32 cellular contexts compared by ENCODE assay signal in genomic region chr20:6845141-6845540, GRCh38.
"Had no signal": no experiment of that assay in that cellular context is flagged by ENCODE, and none has a peak within 500 bp of the region (broad histone marks: within the 10 kb centered on the region; RNA-seq: fewer than 3 reads in every experiment).

No MANE protein-coding gene starts in this region.

- H3K4me1 Mint-ChIP-seq: activated CD4-positive, alpha-beta T cell treated with anti-CD3 and anti-CD28 coated beads for 36 hours; activated CD4-positive, alpha-beta T cell treated with anti-CD3 and anti-CD28 coated beads, Interleukin-2, amount 10 ng/mL, durations not matched to agents 24 days and 14 days; activated CD8-positive, alpha-beta memory T cell treated with anti-CD3 and anti-CD28 coated beads, Interleukin-2, amount 10 ng/mL, durations not matched to agents 7 days and 5 days; activated naive CD4-positive, alpha-beta T cell treated with anti-CD3 and anti-CD28 coated beads, Interleukin-2, amount 50 U/mL, for 24 hours; activated naive CD8-positive, alpha-beta T cell treated with anti-CD3 and anti-CD28 coated beads for 36 hours; activated naive CD8-positive, alpha-beta T cell treated with anti-CD3 and anti-CD28 coated beads, Interleukin-2, amount 50 U/mL, for 24 hours had no signal

- H3K27me3 Mint-ChIP-seq: activated CD4-positive, alpha-beta memory T cell treated with anti-CD3 and anti-CD28 coated beads for 36 hours; activated CD4-positive, alpha-beta T cell treated with anti-CD3 and anti-CD28 coated beads for 36 hours; activated CD4-positive, alpha-beta T cell treated with anti-CD3 and anti-CD28 coated beads, Interleukin-2, amount 10 ng/mL, durations not matched to agents 24 days and 14 days; activated CD8-positive, alpha-beta memory T cell treated with anti-CD3 and anti-CD28 coated beads, Interleukin-2, amount 10 ng/mL, durations not matched to agents 7 days and 5 days; activated naive CD4-positive, alpha-beta T cell treated with anti-CD3 and anti-CD28 coated beads, Interleukin-2, amount 50 U/mL, for 24 hours; activated naive CD8-positive, alpha-beta T cell treated with anti-CD3 and anti-CD28 coated beads for 36 hours; activated naive CD8-positive, alpha-beta T cell treated with anti-CD3 and anti-CD28 coated beads, Interleukin-2, amount 50 U/mL, for 24 hours; effector memory CD8-positive, alpha-beta T cell had no signal

- H3K36me3 ChIP-seq: adrenal gland, esophagus squamous epithelium, gastroesophageal sphincter, heart right ventricle had no signal

- H3K9me3 ChIP-seq: adrenal gland, body of pancreas, esophagus squamous epithelium, gastroesophageal sphincter, heart right ventricle had no signal

- H3K36me3 Mint-ChIP-seq: activated CD4-positive, alpha-beta memory T cell treated with anti-CD3 and anti-CD28 coated beads for 36 hours; activated CD8-positive, alpha-beta memory T cell treated with anti-CD3 and anti-CD28 coated beads, Interleukin-2, amount 10 ng/mL, durations not matched to agents 7 days and 5 days; activated naive CD4-positive, alpha-beta T cell treated with anti-CD3 and anti-CD28 coated beads, Interleukin-2, amount 50 U/mL, for 24 hours; activated naive CD8-positive, alpha-beta T cell treated with anti-CD3 and anti-CD28 coated beads for 36 hours had no signal

- H3K4me1 ChIP-seq: adrenal gland, body of pancreas, esophagus squamous epithelium, gastroesophageal sphincter, heart right ventricle had no signal

- H3K9me3 Mint-ChIP-seq: activated CD4-positive, alpha-beta memory T cell treated with anti-CD3 and anti-CD28 coated beads for 36 hours; activated CD4-positive, alpha-beta T cell treated with anti-CD3 and anti-CD28 coated beads, Interleukin-2, amount 10 ng/mL, durations not matched to agents 24 days and 14 days; activated naive CD4-positive, alpha-beta T cell treated with anti-CD3 and anti-CD28 coated beads, Interleukin-2, amount 50 U/mL, for 24 hours; activated T-helper 1 cell treated with anti-CD3 and anti-CD28 coated beads, Interleukin-12 subunit alpha, Interleukin-12 subunit beta, Interleukin-2, Interleukin-4 antibody, amounts not matched to agents 30 ng/mL and 10 ng/mL and 1 ng/mL, durations not matched to agents 14 hours and 24 hours and 36 hours; activated T-helper 2 cell treated with anti-CD3 and anti-CD28 coated beads, Interferon-gamma antibody, Interleukin-2, Interleukin-4, amounts not matched to agents 10 μg/mL and 5 μg/mL and 100 μg/mL, durations not matched to agents 14 hours and 24 hours and 36 hours had no signal

- H3K4me3 Mint-ChIP-seq: activated CD4-positive, alpha-beta memory T cell treated with anti-CD3 and anti-CD28 coated beads for 36 hours; activated CD4-positive, alpha-beta T cell treated with anti-CD3 and anti-CD28 coated beads for 36 hours; activated CD4-positive, alpha-beta T cell treated with anti-CD3 and anti-CD28 coated beads, Interleukin-2, amount 10 ng/mL, durations not matched to agents 24 days and 14 days; activated CD8-positive, alpha-beta memory T cell treated with anti-CD3 and anti-CD28 coated beads, Interleukin-2, amount 10 ng/mL, durations not matched to agents 7 days and 5 days; activated CD8-positive, alpha-beta T cell treated with anti-CD3 and anti-CD28 coated beads, Interleukin-2, amount 10 ng/mL, durations not matched to agents 7 days and 5 days; activated naive CD4-positive, alpha-beta T cell treated with anti-CD3 and anti-CD28 coated beads for 36 hours; activated naive CD4-positive, alpha-beta T cell treated with anti-CD3 and anti-CD28 coated beads, Interleukin-2, amount 50 U/mL, for 24 hours; activated naive CD8-positive, alpha-beta T cell treated with anti-CD3 and anti-CD28 coated beads for 36 hours; activated naive CD8-positive, alpha-beta T cell treated with anti-CD3 and anti-CD28 coated beads, Interleukin-2, amount 50 U/mL, for 24 hours; activated T-helper 1 cell treated with anti-CD3 and anti-CD28 coated beads, Interleukin-12 subunit alpha, Interleukin-12 subunit beta, Interleukin-2, Interleukin-4 antibody, amounts not matched to agents 30 ng/mL and 10 ng/mL and 1 ng/mL, durations not matched to agents 14 hours and 24 hours and 36 hours; effector memory CD8-positive, alpha-beta T cell had no signal

- ATAC-seq: activated CD4-positive, alpha-beta T cell treated with anti-CD3 and anti-CD28 coated beads for 36 hours; activated CD8-positive, alpha-beta memory T cell treated with anti-CD3 and anti-CD28 coated beads, Interleukin-2, amount 10 ng/mL, durations not matched to agents 7 days and 5 days; activated CD8-positive, alpha-beta T cell treated with anti-CD3 and anti-CD28 coated beads, Interleukin-2, amount 10 ng/mL, durations not matched to agents 7 days and 5 days; activated naive CD8-positive, alpha-beta T cell treated with anti-CD3 and anti-CD28 coated beads, Interleukin-2, amount 50 U/mL, for 24 hours; body of pancreas; effector memory CD8-positive, alpha-beta T cell; gastroesophageal sphincter; heart right ventricle had no signal

- H3K27me3 ChIP-seq: body of pancreas had no signal

- H3K27ac ChIP-seq: adrenal gland, body of pancreas, epithelial cell of prostate, esophagus squamous epithelium, gastroesophageal sphincter, heart right ventricle had no signal

- H3K4me3 ChIP-seq: adrenal gland, body of pancreas, esophagus squamous epithelium, gastroesophageal sphincter, heart right ventricle had no signal

- DNase-seq: activated CD4-positive, alpha-beta memory T cell treated with anti-CD3 and anti-CD28 coated beads for 36 hours; activated CD4-positive, alpha-beta T cell treated with anti-CD3 and anti-CD28 coated beads for 36 hours; activated CD4-positive, alpha-beta T cell treated with anti-CD3 and anti-CD28 coated beads, Interleukin-2, amount 10 ng/mL, durations not matched to agents 24 days and 14 days; activated CD4-positive, CD25-positive, alpha-beta regulatory T cell; activated CD4-positive, CD25-positive, alpha-beta regulatory T cell treated with anti-CD3 and anti-CD28 coated beads, Interleukin-2, amount 50 U/mL, for 72 hours; activated CD8-positive, alpha-beta memory T cell treated with anti-CD3 and anti-CD28 coated beads, Interleukin-2, amount 10 ng/mL, durations not matched to agents 7 days and 5 days; activated CD8-positive, alpha-beta memory T cell treated with anti-CD3 and anti-CD28 coated beads, Interleukin-2, amount 50 U/mL, for 4 hours; activated CD8-positive, alpha-beta T cell treated with anti-CD3 and anti-CD28 coated beads, Interleukin-2, amount 10 ng/mL, durations not matched to agents 7 days and 5 days; activated effector memory CD4-positive, alpha-beta T cell treated with anti-CD3 and anti-CD28 coated beads, Interleukin-2, amount 50 U/mL, for 16 hours; activated naive CD4-positive, alpha-beta T cell treated with anti-CD3 and anti-CD28 coated beads for 36 hours; activated naive CD8-positive, alpha-beta T cell treated with anti-CD3 and anti-CD28 coated beads for 36 hours; activated naive CD8-positive, alpha-beta T cell treated with anti-CD3 and anti-CD28 coated beads, Interleukin-2, amount 50 U/mL, for 24 hours; activated T-cell treated with anti-CD3 and anti-CD28 coated beads, Interleukin-2, amount 50 U/mL, for 1 hour; activated T-cell treated with anti-CD3 and anti-CD28 coated beads, Interleukin-2, amount 50 U/mL, for 48 hours; adrenal gland; amygdala; aorta; body of pancreas; caudate nucleus; cortex of kidney; dermis blood vessel endothelial cell; effector CD4-positive, alpha-beta T cell; effector memory CD8-positive, alpha-beta T cell; esophagus squamous epithelium; foreskin melanocyte; heart right ventricle; T-helper 2 cell had no signal

- H3K27ac Mint-ChIP-seq: activated CD4-positive, alpha-beta memory T cell treated with anti-CD3 and anti-CD28 coated beads for 36 hours; activated CD4-positive, alpha-beta T cell treated with anti-CD3 and anti-CD28 coated beads for 36 hours; activated CD4-positive, alpha-beta T cell treated with anti-CD3 and anti-CD28 coated beads, Interleukin-2, amount 10 ng/mL, durations not matched to agents 24 days and 14 days; activated CD8-positive, alpha-beta memory T cell treated with anti-CD3 and anti-CD28 coated beads, Interleukin-2, amount 10 ng/mL, durations not matched to agents 7 days and 5 days; activated CD8-positive, alpha-beta T cell treated with anti-CD3 and anti-CD28 coated beads, Interleukin-2, amount 10 ng/mL, durations not matched to agents 7 days and 5 days; activated naive CD4-positive, alpha-beta T cell treated with anti-CD3 and anti-CD28 coated beads for 36 hours; activated naive CD4-positive, alpha-beta T cell treated with anti-CD3 and anti-CD28 coated beads, Interleukin-2, amount 50 U/mL, for 24 hours; activated naive CD8-positive, alpha-beta T cell treated with anti-CD3 and anti-CD28 coated beads for 36 hours; activated naive CD8-positive, alpha-beta T cell treated with anti-CD3 and anti-CD28 coated beads, Interleukin-2, amount 50 U/mL, for 24 hours; activated T-helper 1 cell treated with anti-CD3 and anti-CD28 coated beads, Interleukin-12 subunit alpha, Interleukin-12 subunit beta, Interleukin-2, Interleukin-4 antibody, amounts not matched to agents 30 ng/mL and 10 ng/mL and 1 ng/mL, durations not matched to agents 14 hours and 24 hours and 36 hours; activated T-helper 2 cell treated with anti-CD3 and anti-CD28 coated beads, Interferon-gamma antibody, Interleukin-2, Interleukin-4, amounts not matched to agents 10 μg/mL and 5 μg/mL and 100 μg/mL, durations not matched to agents 14 hours and 24 hours and 36 hours; effector memory CD8-positive, alpha-beta T cell had no signal
